Comparison of ENCODE assay signal across 8 cellular contexts in genomic region chrY:14524246-14525180, GRCh38.
A peak's percentile ranks its signal among the peaks of the same experiment; 100 is the strongest.
DNase-seq lines count a peak whose midpoint lies in the region; ATAC-seq and TF ChIP-seq lines count a peak whose summit lies in the region.

Gene NLGN4Y, plus strand, starts transcription at chrY:14524529. Its CDS starts 97,591 bp downstream, at chrY:14622120.

- CTCF ChIA-PET in GM10248 (lab: Yijun Ruan, JAX) = no interaction called here

- TF ChIP-seq CTCF in GM10248 (IDR thresholded peaks at IDR 0.05; ENCODE audit: control extremely low read depth, extremely low read depth, low read depth, missing control alignments) = no peak

- H3K9me3 Mint-ChIP-seq in activated naive CD8-positive, alpha-beta T cell (ENCODE audit: low read depth) = no peaks in the 10 kb centered on the region

- H3K27ac Mint-ChIP-seq in activated naive CD8-positive, alpha-beta T cell = no peak within 1 kb of the TSS

- H3K27me3 Mint-ChIP-seq in activated naive CD8-positive, alpha-beta T cell = peaks cover 12% of the 10 kb centered on the region

- POLR2A ChIA-PET in GM10248 (lab: Yijun Ruan, JAX) = no interaction called here

- peak within 1 kb of the TSS; percentile 73 for H3K4me3 Mint-ChIP-seq in activated naive CD8-positive, alpha-beta T cell

- peaks cover 3% of the 10 kb centered on the region for H3K4me1 Mint-ChIP-seq in activated naive CD8-positive, alpha-beta T cell (ENCODE audit: low read depth)

- DNase-seq in GM10248 (ENCODE audit: extremely low spot score) (peak; percentile 28), medulla oblongata (ENCODE audit: extremely low spot score) (peak; percentile 50), AG08395 (ENCODE audit: low spot score) (no peak), ecto neural progenitor cell (ENCODE audit: low spot score) (no peak), DMS153 treated with DMSO at 0.1 percent for 48 hours (lab: John Stamatoyannopoulos, UW; ENCODE audit: unreplicated experiment) (no peak)

- H3K36me3 Mint-ChIP-seq in activated naive CD8-positive, alpha-beta T cell = no peaks in the 10 kb centered on the region

- ATAC-seq in HG03103 (IDR thresholded peaks at IDR 0.05; ENCODE audit: low read depth, unreplicated experiment) (peak; percentile 51), GM21360 (IDR thresholded peaks at IDR 0.05; ENCODE audit: unreplicated experiment) (no peak)

Comparison
In these comparisons a context has a peak if more than half of its experiments do, and no peak if none do; other contexts are left out.
1. DNase-seq: peak in GM10248 (single experiment) and medulla oblongata (single experiment); none in AG08395 (single experiment), ecto neural progenitor cell (single experiment) and DMS153 treated with DMSO at 0.1 percent for 48 hours (single experiment).